Comparison of ENCODE assay signal across 22 cellular contexts in genomic region chr6:128630213-128630612, GRCh38.
DNase-seq lines count a peak whose midpoint lies in the region; ATAC-seq, FAIRE-seq and TF ChIP-seq lines count a peak whose summit lies in the region.
"Had no signal": no experiment of that assay in that cellular context is flagged by ENCODE, and none has a peak within 500 bp of the region (broad histone marks: within the 10 kb centered on the region; RNA-seq: fewer than 3 reads in every experiment).

No MANE protein-coding gene starts in this region.

- no peaks in the 10 kb centered on the region for H3K27me3 ChIP-seq in keratinocyte (ENCODE audit: control insufficient read depth, extremely low read depth, insufficient read depth, low read length)
- H3K27me3 ChIP-seq: BLaER1 had no signal

- H3K9me3 ChIP-seq in keratinocyte (ENCODE audit: control insufficient read depth, low read depth, low read length): no peaks in the 10 kb centered on the region
- H3K9me3 ChIP-seq: BLaER1 had no signal

- peaks cover 5% of the 10 kb centered on the region for H3K36me3 Mint-ChIP-seq in Calu3 (ENCODE audit: insufficient read depth, unreplicated experiment)
- H3K36me3 Mint-ChIP-seq in endothelial cell (ENCODE audit: low read depth, unreplicated experiment): no peaks in the 10 kb centered on the region
- H3K36me3 Mint-ChIP-seq: memory B cell had no signal

- H4K20me1 ChIP-seq in keratinocyte (ENCODE audit: control insufficient read depth, extremely low read depth, insufficient read depth, low read length): no peaks in the 10 kb centered on the region
- H4K20me1 ChIP-seq: BLaER1 had no signal

- H3K79me2 ChIP-seq in keratinocyte (ENCODE audit: control insufficient read depth, insufficient read depth, low read length): no peaks in the 10 kb centered on the region

- no TSS peak for BruUV-seq in Calu3 (replicated peaks; lab: Mats Ljungman, UMichigan)

- TF ChIP-seq CTCF in Calu3 (IDR thresholded peaks at IDR 0.05; ENCODE audit: unreplicated experiment) (no peak), keratinocyte (optimal IDR thresholded peaks at IDR 0.05 in 1 of 3, IDR thresholded peaks at IDR 0.05 in 1 of 3, conservative IDR thresholded peaks at IDR 0.05 in 1 of 3; ENCODE audit: extremely low read depth in 1 of 3, insufficient read depth in 2 of 3, low read length in 3 of 3) (peak in 1 of 3 experiments; percentile 40), endothelial cell (IDR thresholded peaks at IDR 0.05; ENCODE audit: unreplicated experiment) (no peak)

- no peaks in the 10 kb centered on the region for H3K9me1 ChIP-seq in keratinocyte (ENCODE audit: control insufficient read depth, extremely low read depth, insufficient read depth, low read length)

- no peak overlapping the region for H3K4me3 ChIP-seq in keratinocyte (ENCODE audit: control insufficient read depth in 2 of 3, extremely low read depth in 1 of 3, insufficient read depth in 2 of 3, low read depth in 1 of 3, low read length in 3 of 3)
- H3K4me3 ChIP-seq: BLaER1 had no signal

- H3K27ac ChIP-seq in keratinocyte (ENCODE audit: control insufficient read depth, insufficient read depth, low read length): no peak overlapping the region
- H3K27ac ChIP-seq: BLaER1 had no signal

- H3K9me3 Mint-ChIP-seq in Calu3 (ENCODE audit: low read depth, unreplicated experiment) (no peaks in the 10 kb centered on the region), endothelial cell (ENCODE audit: unreplicated experiment) (no peaks in the 10 kb centered on the region)
- H3K9me3 Mint-ChIP-seq: activated naive CD4-positive, alpha-beta T cell treated with anti-CD3 and anti-CD28 coated beads for 36 hours; activated T-cell treated with anti-CD3 and anti-CD28 coated beads, Interleukin-2, amount 50 U/mL, for 72 hours; memory B cell had no signal

- H3K4me1 Mint-ChIP-seq in Calu3 (ENCODE audit: low read depth, unreplicated experiment) (peaks cover 39% of the 10 kb centered on the region), endothelial cell (ENCODE audit: unreplicated experiment) (no peaks in the 10 kb centered on the region)
- H3K4me1 Mint-ChIP-seq: memory B cell, T-helper 17 cell had no signal

- H3K9ac ChIP-seq in keratinocyte (ENCODE audit: control insufficient read depth, extremely low read depth, insufficient read depth, low read length): no peak overlapping the region
- H3K9ac ChIP-seq: BLaER1 had no signal

- H3K27me3 Mint-ChIP-seq in Calu3 (ENCODE audit: unreplicated experiment) (no peaks in the 10 kb centered on the region), endothelial cell (ENCODE audit: unreplicated experiment) (no peaks in the 10 kb centered on the region)
- H3K27me3 Mint-ChIP-seq: memory B cell, progenitor cell of endocrine pancreas had no signal

- peak; percentile 68 for FAIRE-seq in keratinocyte (lab: Jason Lieb, UNC)

- no peaks in the 10 kb centered on the region for H3K36me3 ChIP-seq in keratinocyte (ENCODE audit: control insufficient read depth in 2 of 2, extremely low read depth in 1 of 2, insufficient read depth in 2 of 2, low read length in 2 of 2)
- H3K36me3 ChIP-seq: BLaER1 had no signal

- no peak overlapping the region for H3K4me2 ChIP-seq in keratinocyte (ENCODE audit: control insufficient read depth, extremely low read depth, insufficient read depth, low read depth, low read length)
- H3K4me2 ChIP-seq: BLaER1 had no signal

- CTCF ChIA-PET in Calu3 (lab: Charles Lee): interaction anchor here (0.6 kb wide), 1 partner anchor 677 kb away, joined by 4 read pairs; no protein-coding TSS in a partner anchor

- dilution Hi-C loops in keratinocyte (cut with MboI; ENCODE audit: extremely low pct_ligation_motif_present, low sequenced_read_pairs): no loop called here

- DNase-seq in Calu3 (peak; percentile 27), RPMI8226 (peak; percentile 67), keratinocyte (ENCODE audit: low read depth, low spot score) (peak; percentile 33), endothelial cell (ENCODE audit: low spot score) (no peak)
- DNase-seq in activated CD8-positive, alpha-beta memory T cell treated with anti-CD3 and anti-CD28 coated beads, Interleukin-2, amount 50 U/mL, for 4 hours: no peak
- DNase-seq: activated CD4-positive, alpha-beta T cell treated with anti-CD3 and anti-CD28 coated beads for 48 hours; activated naive CD4-positive, alpha-beta T cell treated with anti-CD3 and anti-CD28 coated beads for 36 hours; activated T-cell treated with anti-CD3 and anti-CD28 coated beads, Interleukin-2, amount 50 U/mL, for 72 hours; amniotic stem cell; COR-L47; cortex of kidney; DMS79 treated with DMSO at 0.1 percent for 48 hours; NCI-H1436; NK-92 treated with Interleukin-12 subunit alpha and Interleukin-12 subunit beta, amount 100 ng/mL, for 24 hours; stimulated activated CD8-positive, alpha-beta memory T cell treated with anti-CD3 and anti-CD28 coated beads, Interleukin-4, amount 100 ng/mL, for 48 hours; T-helper 17 cell had no signal

- H3K4me1 ChIP-seq in keratinocyte (ENCODE audit: control insufficient read depth, extremely low read depth, insufficient read depth, low read length): peaks cover 17% of the 10 kb centered on the region
- H3K4me1 ChIP-seq: BLaER1 had no signal

- intact Hi-C loops in Calu3 (cut with micrococcal nuclease; ENCODE audit: unreplicated experiment): loop anchor here (2.0 kb wide), 1 partner anchor 59 kb away; no protein-coding TSS in a partner anchor

- ATAC-seq in GM18511 (IDR thresholded peaks at IDR 0.05; ENCODE audit: unreplicated experiment) (peak; percentile 63), GM21576 (IDR thresholded peaks at IDR 0.05; ENCODE audit: unreplicated experiment) (no peak)
- ATAC-seq: activated T-cell treated with anti-CD3 and anti-CD28 coated beads, Interleukin-2, amount 50 U/mL, for 72 hours; Panc1; T-helper 17 cell had no signal

- no peak overlapping the region for H2AFZ ChIP-seq in keratinocyte (ENCODE audit: control insufficient read depth, low read length)

- H3K4me3 Mint-ChIP-seq in Calu3 (ENCODE audit: low read depth, unreplicated experiment) (no peak overlapping the region), endothelial cell (ENCODE audit: unreplicated experiment) (no peak overlapping the region)
- H3K4me3 Mint-ChIP-seq: activated naive CD4-positive, alpha-beta T cell treated with anti-CD3 and anti-CD28 coated beads for 36 hours; activated T-cell treated with anti-CD3 and anti-CD28 coated beads, Interleukin-2, amount 50 U/mL, for 72 hours; memory B cell; T-helper 17 cell had no signal

- no peak overlapping the region for H3K27ac Mint-ChIP-seq in Calu3 (ENCODE audit: unreplicated experiment)
- no peak overlapping the region for H3K27ac Mint-ChIP-seq in endothelial cell (ENCODE audit: unreplicated experiment)
- H3K27ac Mint-ChIP-seq: activated naive CD4-positive, alpha-beta T cell treated with anti-CD3 and anti-CD28 coated beads for 36 hours; activated T-cell treated with anti-CD3 and anti-CD28 coated beads, Interleukin-2, amount 50 U/mL, for 72 hours; memory B cell; progenitor cell of endocrine pancreas; T-helper 17 cell had no signal

Comparison
In these comparisons a context has a peak if more than half of its experiments do, and no peak if none do; other contexts are left out.
1. DNase-seq: peak in Calu3 (single experiment), RPMI8226 (single experiment) and keratinocyte (single experiment); none in endothelial cell (single experiment) and activated CD8-positive, alpha-beta memory T cell treated with anti-CD3 and anti-CD28 coated beads, Interleukin-2, amount 50 U/mL, for 4 hours (single experiment).